In the genomic region with DNA sequence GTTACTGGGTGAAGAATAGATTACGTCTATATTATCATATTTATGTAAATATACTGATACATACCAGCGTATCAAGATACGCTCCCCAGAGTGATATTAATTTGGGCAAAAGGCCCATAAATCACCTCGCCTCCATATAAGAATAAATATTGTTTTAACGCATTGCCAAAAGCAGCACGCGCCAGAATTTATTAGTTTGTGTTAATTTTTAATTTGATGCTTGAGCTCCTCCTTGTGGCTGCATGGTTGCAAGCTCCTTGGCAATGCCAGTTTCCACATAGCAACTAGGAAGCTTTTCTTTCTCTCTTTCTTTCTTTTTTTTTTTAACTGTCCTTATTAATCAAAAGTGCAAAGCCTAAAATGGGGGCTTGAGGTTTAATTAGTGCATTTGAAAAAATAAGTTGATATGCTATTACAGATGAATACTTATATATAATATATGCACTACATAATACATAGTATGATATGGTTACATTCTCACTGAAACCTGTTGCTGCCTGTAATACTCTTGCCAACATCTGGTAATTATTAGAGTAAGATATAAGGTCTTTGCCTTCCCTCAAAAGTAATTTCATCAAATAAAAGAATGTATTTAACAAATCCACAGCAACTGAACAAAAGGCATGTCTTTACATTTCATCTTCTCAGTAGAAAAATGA, we compare ENCODE assay signal across 7 cellular contexts.
DNase-seq lines count a peak whose midpoint lies in the region; ATAC-seq and TF ChIP-seq lines count a peak whose summit lies in the region.

No MANE protein-coding gene starts in this region.

- peak; percentile 71 for TF ChIP-seq CTCF in MM.1S (IDR thresholded peaks at IDR 0.05; ENCODE audit: low read length)

- H3K27me3 ChIP-seq in MM.1S (replicated peaks; ENCODE audit: insufficient read depth, low read length) = no peaks in the 10 kb centered on the region
- H3K27me3 ChIP-seq in adipocyte (replicated peaks; ENCODE audit: control insufficient read depth, insufficient read depth, low read length) = no peaks in the 10 kb centered on the region
- H3K27me3 ChIP-seq in right cardiac atrium (ENCODE audit: control insufficient read depth, insufficient read depth) = no peaks in the 10 kb centered on the region

- H3K36me3 Mint-ChIP-seq in stimulated activated naive B cell treated with anti-CD40 and anti-IgM and Interleukin-4, amounts not matched to agents 10 μg/mL and 1 μg/mL and 100 μg/mL, for 72 hours = no peaks in the 10 kb centered on the region

- no peaks in the 10 kb centered on the region for H3F3A ChIP-seq in MM.1S (ENCODE audit: insufficient read depth, low read length)

- H3K4me1 ChIP-seq in MM.1S (ENCODE audit: low read length) (no peaks in the 10 kb centered on the region), adipocyte (ENCODE audit: control insufficient read depth, insufficient read depth, low read length) (no peaks in the 10 kb centered on the region), right cardiac atrium (ENCODE audit: control insufficient read depth, insufficient read depth, low read length) (no peaks in the 10 kb centered on the region)

- no peak overlapping the region for H3K4me2 ChIP-seq in MM.1S (ENCODE audit: low read depth, low read length)

- H3K4me3 Mint-ChIP-seq in stimulated activated naive B cell treated with anti-CD40 and anti-IgM and Interleukin-4, amounts not matched to agents 10 μg/mL and 1 μg/mL and 100 μg/mL, for 72 hours = no peak overlapping the region

- no peak overlapping the region for H3K9ac ChIP-seq in MM.1S (ENCODE audit: low read length)
- no peak overlapping the region for H3K9ac ChIP-seq in adipocyte (ENCODE audit: low read length)

- ATAC-seq in GM21390 (IDR thresholded peaks at IDR 0.05; ENCODE audit: unreplicated experiment) (peak; percentile 45), right cardiac atrium (no peak)
- peak; percentile 38 to 45 for ATAC-seq in stimulated activated naive B cell treated with anti-CD40 and anti-IgM and Interleukin-4, amounts not matched to agents 10 μg/mL and 1 μg/mL and 100 μg/mL, for 72 hours (replicated peaks)

- in situ Hi-C loops in G401 (cut with HindIII; ENCODE audit: low sequenced_read_pairs) = no loop called here

- intact Hi-C loops in right cardiac atrium (cut with DNase I) = loop anchor here in 2 of 4 donors (5.0 to 10.0 kb wide), 2 partner anchors 396 to 398 kb away; no protein-coding TSS in a partner anchor

- H3K9me3 ChIP-seq in MM.1S (replicated peaks; ENCODE audit: insufficient read depth, low read length) (no peaks in the 10 kb centered on the region), adipocyte (ENCODE audit: control insufficient read depth, low read length) (no peaks in the 10 kb centered on the region), right cardiac atrium (ENCODE audit: control insufficient read depth, low read length) (no peaks in the 10 kb centered on the region)

- no peaks in the 10 kb centered on the region for H3K27me3 Mint-ChIP-seq in stimulated activated naive B cell treated with anti-CD40 and anti-IgM and Interleukin-4, amounts not matched to agents 10 μg/mL and 1 μg/mL and 100 μg/mL, for 72 hours

- 15% methylated on average over 7 of the region's 7 CpGs for WGBS in right cardiac atrium

- H4K20me1 ChIP-seq in MM.1S (ENCODE audit: insufficient read depth, low read length) = no peaks in the 10 kb centered on the region

- no peaks in the 10 kb centered on the region for H3K79me2 ChIP-seq in MM.1S (ENCODE audit: low read length)

- peak; percentile 75 for DNase-seq in G401 (ENCODE audit: low spot score)
- peak; percentile 59 for DNase-seq in MM.1S
- DNase-seq in adipocyte (ENCODE audit: low read depth) = peak; percentile 85
- DNase-seq in right cardiac atrium = peak in 2 of 3 donors; percentile 35 to 67
- DNase-seq in stimulated activated naive B cell treated with anti-CD40 and anti-IgM and Interleukin-4, amounts not matched to agents 10 μg/mL and 1 μg/mL and 100 μg/mL, for 72 hours = no peak
- no peak for DNase-seq in NCI-H2227 (lab: John Stamatoyannopoulos, UW; ENCODE audit: unreplicated experiment)

- H3K27ac ChIP-seq in MM.1S (ENCODE audit: low read length) = no peak overlapping the region
- no peak overlapping the region for H3K27ac ChIP-seq in right cardiac atrium (ENCODE audit: low read length)

- H3K27ac Mint-ChIP-seq in stimulated activated naive B cell treated with anti-CD40 and anti-IgM and Interleukin-4, amounts not matched to agents 10 μg/mL and 1 μg/mL and 100 μg/mL, for 72 hours = no peak overlapping the region

- H3K4me1 Mint-ChIP-seq in stimulated activated naive B cell treated with anti-CD40 and anti-IgM and Interleukin-4, amounts not matched to agents 10 μg/mL and 1 μg/mL and 100 μg/mL, for 72 hours = peaks cover 9 to 12% of the 10 kb centered on the region in 2 donors

- H3K9me2 ChIP-seq in MM.1S (replicated peaks; ENCODE audit: insufficient read depth, low read length) = no peaks in the 10 kb centered on the region

- H3K4me3 ChIP-seq in MM.1S (ENCODE audit: low read length) (no peak overlapping the region), adipocyte (ENCODE audit: low read length) (peak overlapping the region; percentile 35), right cardiac atrium (ENCODE audit: low read length) (no peak overlapping the region)

- no peak overlapping the region for H2AFZ ChIP-seq in MM.1S (ENCODE audit: low read length)

- H3K36me3 ChIP-seq in MM.1S (replicated peaks; ENCODE audit: insufficient read depth, low read length) = no peaks in the 10 kb centered on the region
- no peaks in the 10 kb centered on the region for H3K36me3 ChIP-seq in adipocyte (ENCODE audit: control insufficient read depth, insufficient read depth, low read length, severe bottlenecking)

- no peaks in the 10 kb centered on the region for H3K9me3 Mint-ChIP-seq in stimulated activated naive B cell treated with anti-CD40 and anti-IgM and Interleukin-4, amounts not matched to agents 10 μg/mL and 1 μg/mL and 100 μg/mL, for 72 hours

Comparison
In these comparisons a context has a peak if more than half of its experiments do, and no peak if none do; other contexts are left out.
1. DNase-seq: peak in G401 (single experiment), MM.1S (single experiment), adipocyte (single experiment) and right cardiac atrium (2 of 3); none in stimulated activated naive B cell treated with anti-CD40 and anti-IgM and Interleukin-4, amounts not matched to agents 10 μg/mL and 1 μg/mL and 100 μg/mL, for 72 hours (single experiment) and NCI-H2227 (single experiment).
2. ATAC-seq: peak in GM21390 (single experiment) and stimulated activated naive B cell treated with anti-CD40 and anti-IgM and Interleukin-4, amounts not matched to agents 10 μg/mL and 1 μg/mL and 100 μg/mL, for 72 hours (2 of 2); none in right cardiac atrium (0 of 2).